Comparison of ENCODE assay signal across 1 cellular context in the genomic region with DNA sequence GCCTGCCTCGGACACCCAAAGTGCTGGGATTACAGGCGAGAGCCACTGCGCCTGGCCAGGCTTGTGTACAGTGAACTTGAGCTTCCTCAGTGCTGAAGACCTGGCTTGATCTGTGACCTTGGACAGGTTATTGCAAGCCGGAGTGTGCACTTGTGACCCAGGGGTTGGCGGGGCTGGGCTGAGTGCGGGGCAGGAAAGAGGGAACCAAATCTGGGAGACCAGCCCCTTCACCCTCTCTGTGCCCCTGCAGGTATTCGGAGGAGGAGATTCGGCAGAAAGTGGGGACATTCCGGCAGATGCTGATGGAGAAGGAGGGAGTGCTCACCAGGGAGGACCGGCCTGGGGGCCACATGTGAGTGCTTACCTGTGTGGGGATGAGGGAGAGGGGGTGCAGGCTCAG.
A peak's percentile ranks its signal among the peaks of the same experiment; 100 is the strongest.
TF ChIP-seq lines count a peak whose summit lies in the region.

No MANE protein-coding gene starts in this region.

TF ChIP-seq in HepG2, 621 proteins besides CTCF, POLR2A, EP300 and RAD21 (continued from another document and continues in another):
- TF ChIP-seq REST (IDR thresholded peaks at IDR 0.05; ENCODE audit: borderline replicate concordance in 1 of 2, low read depth in 1 of 2, low read length in 2 of 2): peak in 1 of 2 experiments; percentile 50; a peak in 1 of 4 replicates
- TF ChIP-seq TMF1 (CRISPR knock-in tag; IDR thresholded peaks at IDR 0.05; ENCODE audit: low read depth): peak; percentile 53; the same call in 1 of the 2 replicates
- TF ChIP-seq, protein P1, sequence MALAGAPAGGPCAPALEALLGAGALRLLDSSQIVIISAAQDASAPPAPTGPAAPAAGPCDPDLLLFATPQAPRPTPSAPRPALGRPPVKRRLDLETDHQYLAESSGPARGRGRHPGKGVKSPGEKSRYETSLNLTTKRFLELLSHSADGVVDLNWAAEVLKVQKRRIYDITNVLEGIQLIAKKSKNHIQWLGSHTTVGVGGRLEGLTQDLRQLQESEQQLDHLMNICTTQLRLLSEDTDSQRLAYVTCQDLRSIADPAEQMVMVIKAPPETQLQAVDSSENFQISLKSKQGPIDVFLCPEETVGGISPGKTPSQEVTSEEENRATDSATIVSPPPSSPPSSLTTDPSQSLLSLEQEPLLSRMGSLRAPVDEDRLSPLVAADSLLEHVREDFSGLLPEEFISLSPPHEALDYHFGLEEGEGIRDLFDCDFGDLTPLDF (CRISPR knock-in tag; IDR thresholded peaks at IDR 0.05): no peak
- TF ChIP-seq KDM1A (CRISPR knock-in tag; IDR thresholded peaks at IDR 0.05): no peak
- no peak for TF ChIP-seq MLXIP (CRISPR knock-in tag; IDR thresholded peaks at IDR 0.05; ENCODE audit: borderline replicate concordance)
- no peak for TF ChIP-seq RARG (CRISPR knock-in tag; IDR thresholded peaks at IDR 0.05; ENCODE audit: low read depth)
- peak; percentile 67 for TF ChIP-seq SPEN (CRISPR knock-in tag; IDR thresholded peaks at IDR 0.05; ENCODE audit: low read depth)
- TF ChIP-seq PCBP1 (IDR thresholded peaks at IDR 0.05; ENCODE audit: borderline replicate concordance, low read depth, low read length): no peak
- no peak for TF ChIP-seq NFE2 (CRISPR knock-in tag; IDR thresholded peaks at IDR 0.05)
- no peak for TF ChIP-seq ZSCAN20 (CRISPR knock-in tag; IDR thresholded peaks at IDR 0.05; ENCODE audit: borderline replicate concordance)
- peak; percentile 79 for TF ChIP-seq ZNF687 (CRISPR knock-in tag; IDR thresholded peaks at IDR 0.05)
- peak; percentile 80; the same call in 1 of the 2 replicates for TF ChIP-seq TBX2 (CRISPR knock-in tag; IDR thresholded peaks at IDR 0.05; ENCODE audit: borderline replicate concordance)
- no peak for TF ChIP-seq ZNF383 (CRISPR knock-in tag; IDR thresholded peaks at IDR 0.05; ENCODE audit: borderline replicate concordance)
- TF ChIP-seq, protein P2, sequence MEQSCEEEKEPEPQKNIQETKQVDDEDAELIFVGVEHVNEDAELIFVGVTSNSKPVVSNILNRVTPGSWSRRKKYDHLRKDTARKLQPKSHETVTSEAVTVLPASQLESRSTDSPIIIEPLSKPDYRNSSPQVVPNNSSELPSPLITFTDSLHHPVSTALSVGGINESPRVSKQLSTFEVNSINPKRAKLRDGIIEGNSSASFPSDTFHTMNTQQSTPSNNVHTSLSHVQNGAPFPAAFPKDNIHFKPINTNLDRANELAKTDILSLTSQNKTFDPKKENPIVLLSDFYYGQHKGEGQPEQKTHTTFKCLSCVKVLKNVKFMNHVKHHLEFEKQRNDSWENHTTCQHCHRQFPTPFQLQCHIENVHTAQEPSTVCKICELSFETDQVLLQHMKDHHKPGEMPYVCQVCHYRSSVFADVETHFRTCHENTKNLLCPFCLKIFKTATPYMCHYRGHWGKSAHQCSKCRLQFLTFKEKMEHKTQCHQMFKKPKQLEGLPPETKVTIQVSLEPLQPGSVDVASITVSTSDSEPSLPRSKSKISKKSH (CRISPR knock-in tag; IDR thresholded peaks at IDR 0.05; ENCODE audit: borderline replicate concordance): no peak
- TF ChIP-seq ZNF607 (CRISPR knock-in tag; IDR thresholded peaks at IDR 0.05; ENCODE audit: borderline replicate concordance): peak; percentile 51; the same call in 1 of the 2 replicates
- no peak; the same call in none of the 2 replicates for TF ChIP-seq NCOA2 (CRISPR knock-in tag; IDR thresholded peaks at IDR 0.05)
- no peak for TF ChIP-seq KMT2A (CRISPR knock-in tag; IDR thresholded peaks at IDR 0.05)
- TF ChIP-seq CHD2 (IDR thresholded peaks at IDR 0.05; ENCODE audit: low read depth, low read length): no peak
- peak; percentile 83 for TF ChIP-seq SALL1 (CRISPR knock-in tag; IDR thresholded peaks at IDR 0.05)
- TF ChIP-seq MBD4 (IDR thresholded peaks at IDR 0.05; ENCODE audit: borderline replicate concordance, low read length): no peak
- no peak for TF ChIP-seq ZNF792 (CRISPR knock-in tag; IDR thresholded peaks at IDR 0.05)
- TF ChIP-seq FOXC1 (CRISPR knock-in tag; IDR thresholded peaks at IDR 0.05; ENCODE audit: borderline replicate concordance): peak; percentile 80
- TF ChIP-seq, protein P3, sequence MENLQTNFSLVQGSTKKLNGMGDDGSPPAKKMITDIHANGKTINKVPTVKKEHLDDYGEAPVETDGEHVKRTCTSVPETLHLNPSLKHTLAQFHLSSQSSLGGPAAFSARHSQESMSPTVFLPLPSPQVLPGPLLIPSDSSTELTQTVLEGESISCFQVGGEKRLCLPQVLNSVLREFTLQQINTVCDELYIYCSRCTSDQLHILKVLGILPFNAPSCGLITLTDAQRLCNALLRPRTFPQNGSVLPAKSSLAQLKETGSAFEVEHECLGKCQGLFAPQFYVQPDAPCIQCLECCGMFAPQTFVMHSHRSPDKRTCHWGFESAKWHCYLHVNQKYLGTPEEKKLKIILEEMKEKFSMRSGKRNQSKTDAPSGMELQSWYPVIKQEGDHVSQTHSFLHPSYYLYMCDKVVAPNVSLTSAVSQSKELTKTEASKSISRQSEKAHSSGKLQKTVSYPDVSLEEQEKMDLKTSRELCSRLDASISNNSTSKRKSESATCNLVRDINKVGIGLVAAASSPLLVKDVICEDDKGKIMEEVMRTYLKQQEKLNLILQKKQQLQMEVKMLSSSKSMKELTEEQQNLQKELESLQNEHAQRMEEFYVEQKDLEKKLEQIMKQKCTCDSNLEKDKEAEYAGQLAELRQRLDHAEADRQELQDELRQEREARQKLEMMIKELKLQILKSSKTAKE (CRISPR knock-in tag; IDR thresholded peaks at IDR 0.05; ENCODE audit: borderline replicate concordance): peak; percentile 98
- no peak for TF ChIP-seq ZSCAN29 (CRISPR knock-in tag; conservative IDR thresholded peaks at IDR 0.05)
- TF ChIP-seq ZNF572 (CRISPR knock-in tag; IDR thresholded peaks at IDR 0.05): peak; percentile 64; the same call in 1 of the 2 replicates
- TF ChIP-seq, protein P4, sequence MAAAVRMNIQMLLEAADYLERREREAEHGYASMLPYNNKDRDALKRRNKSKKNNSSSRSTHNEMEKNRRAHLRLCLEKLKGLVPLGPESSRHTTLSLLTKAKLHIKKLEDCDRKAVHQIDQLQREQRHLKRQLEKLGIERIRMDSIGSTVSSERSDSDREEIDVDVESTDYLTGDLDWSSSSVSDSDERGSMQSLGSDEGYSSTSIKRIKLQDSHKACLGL (CRISPR knock-in tag; IDR thresholded peaks at IDR 0.05): peak; percentile 47; the same call in 1 of the 2 replicates
- TF ChIP-seq, protein P5, sequence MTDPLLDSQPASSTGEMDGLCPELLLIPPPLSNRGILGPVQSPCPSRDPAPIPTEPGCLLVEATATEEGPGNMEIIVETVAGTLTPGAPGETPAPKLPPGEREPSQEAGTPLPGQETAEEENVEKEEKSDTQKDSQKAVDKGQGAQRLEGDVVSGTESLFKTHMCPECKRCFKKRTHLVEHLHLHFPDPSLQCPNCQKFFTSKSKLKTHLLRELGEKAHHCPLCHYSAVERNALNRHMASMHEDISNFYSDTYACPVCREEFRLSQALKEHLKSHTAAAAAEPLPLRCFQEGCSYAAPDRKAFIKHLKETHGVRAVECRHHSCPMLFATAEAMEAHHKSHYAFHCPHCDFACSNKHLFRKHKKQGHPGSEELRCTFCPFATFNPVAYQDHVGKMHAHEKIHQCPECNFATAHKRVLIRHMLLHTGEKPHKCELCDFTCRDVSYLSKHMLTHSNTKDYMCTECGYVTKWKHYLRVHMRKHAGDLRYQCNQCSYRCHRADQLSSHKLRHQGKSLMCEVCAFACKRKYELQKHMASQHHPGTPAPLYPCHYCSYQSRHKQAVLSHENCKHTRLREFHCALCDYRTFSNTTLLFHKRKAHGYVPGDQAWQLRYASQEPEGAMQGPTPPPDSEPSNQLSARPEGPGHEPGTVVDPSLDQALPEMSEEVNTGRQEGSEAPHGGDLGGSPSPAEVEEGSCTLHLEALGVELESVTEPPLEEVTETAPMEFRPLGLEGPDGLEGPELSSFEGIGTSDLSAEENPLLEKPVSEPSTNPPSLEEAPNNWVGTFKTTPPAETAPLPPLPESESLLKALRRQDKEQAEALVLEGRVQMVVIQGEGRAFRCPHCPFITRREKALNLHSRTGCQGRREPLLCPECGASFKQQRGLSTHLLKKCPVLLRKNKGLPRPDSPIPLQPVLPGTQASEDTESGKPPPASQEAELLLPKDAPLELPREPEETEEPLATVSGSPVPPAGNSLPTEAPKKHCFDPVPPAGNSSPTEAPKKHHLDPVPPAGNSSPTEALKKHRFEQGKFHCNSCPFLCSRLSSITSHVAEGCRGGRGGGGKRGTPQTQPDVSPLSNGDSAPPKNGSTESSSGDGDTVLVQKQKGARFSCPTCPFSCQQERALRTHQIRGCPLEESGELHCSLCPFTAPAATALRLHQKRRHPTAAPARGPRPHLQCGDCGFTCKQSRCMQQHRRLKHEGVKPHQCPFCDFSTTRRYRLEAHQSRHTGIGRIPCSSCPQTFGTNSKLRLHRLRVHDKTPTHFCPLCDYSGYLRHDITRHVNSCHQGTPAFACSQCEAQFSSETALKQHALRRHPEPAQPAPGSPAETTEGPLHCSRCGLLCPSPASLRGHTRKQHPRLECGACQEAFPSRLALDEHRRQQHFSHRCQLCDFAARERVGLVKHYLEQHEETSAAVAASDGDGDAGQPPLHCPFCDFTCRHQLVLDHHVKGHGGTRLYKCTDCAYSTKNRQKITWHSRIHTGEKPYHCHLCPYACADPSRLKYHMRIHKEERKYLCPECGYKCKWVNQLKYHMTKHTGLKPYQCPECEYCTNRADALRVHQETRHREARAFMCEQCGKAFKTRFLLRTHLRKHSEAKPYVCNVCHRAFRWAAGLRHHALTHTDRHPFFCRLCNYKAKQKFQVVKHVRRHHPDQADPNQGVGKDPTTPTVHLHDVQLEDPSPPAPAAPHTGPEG (CRISPR knock-in tag; IDR thresholded peaks at IDR 0.05): no peak
- TF ChIP-seq TFDP1 (CRISPR knock-in tag; IDR thresholded peaks at IDR 0.05; ENCODE audit: borderline replicate concordance): peak; percentile 28; the same call in 1 of the 2 replicates
